Comparison of ENCODE assay signal across 2 cellular contexts in genomic region chr1:230704830-230705229, GRCh38.
A peak's percentile ranks its signal among the peaks of the same experiment; 100 is the strongest.
TF ChIP-seq lines count a peak whose summit lies in the region.

No MANE protein-coding gene starts in this region.

TF ChIP-seq in K562, 482 proteins besides CTCF, POLR2A, EP300 and RAD21:
- TF ChIP-seq PTRF (tag; IDR thresholded peaks at IDR 0.05) (no peak), ZNF146 (CRISPR knock-in tag; IDR thresholded peaks at IDR 0.05; ENCODE audit: unreplicated experiment) (peak; percentile 66)
TF ChIP-seq in K562: peak in this region for 1.

TF ChIP-seq in liver, 16 proteins besides CTCF, POLR2A, EP300 and RAD21:
- TF ChIP-seq SP1 (IDR thresholded peaks at IDR 0.05) = peak; percentile 18
- no peak for TF ChIP-seq YY1 (IDR thresholded peaks at IDR 0.05)
- TF ChIP-seq FOXA1 (IDR thresholded peaks at IDR 0.05) = no peak
- no peak for TF ChIP-seq GABPA (IDR thresholded peaks at IDR 0.05 in 1 of 2, conservative IDR thresholded peaks at IDR 0.05 in 1 of 2)
- TF ChIP-seq TAF1 (conservative IDR thresholded peaks at IDR 0.05) = no peak
- peak in 1 of 2 donors; percentile 14 for TF ChIP-seq EGR1 (IDR thresholded peaks at IDR 0.05; ENCODE audit: low read depth in 2 of 2)
- TF ChIP-seq, protein P1, sequence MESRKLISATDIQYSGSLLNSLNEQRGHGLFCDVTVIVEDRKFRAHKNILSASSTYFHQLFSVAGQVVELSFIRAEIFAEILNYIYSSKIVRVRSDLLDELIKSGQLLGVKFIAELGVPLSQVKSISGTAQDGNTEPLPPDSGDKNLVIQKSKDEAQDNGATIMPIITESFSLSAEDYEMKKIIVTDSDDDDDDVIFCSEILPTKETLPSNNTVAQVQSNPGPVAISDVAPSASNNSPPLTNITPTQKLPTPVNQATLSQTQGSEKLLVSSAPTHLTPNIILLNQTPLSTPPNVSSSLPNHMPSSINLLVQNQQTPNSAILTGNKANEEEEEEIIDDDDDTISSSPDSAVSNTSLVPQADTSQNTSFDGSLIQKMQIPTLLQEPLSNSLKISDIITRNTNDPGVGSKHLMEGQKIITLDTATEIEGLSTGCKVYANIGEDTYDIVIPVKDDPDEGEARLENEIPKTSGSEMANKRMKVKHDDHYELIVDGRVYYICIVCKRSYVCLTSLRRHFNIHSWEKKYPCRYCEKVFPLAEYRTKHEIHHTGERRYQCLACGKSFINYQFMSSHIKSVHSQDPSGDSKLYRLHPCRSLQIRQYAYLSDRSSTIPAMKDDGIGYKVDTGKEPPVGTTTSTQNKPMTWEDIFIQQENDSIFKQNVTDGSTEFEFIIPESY (IDR thresholded peaks at IDR 0.05) = no peak
- TF ChIP-seq HNF4A (conservative IDR thresholded peaks at IDR 0.05) = no peak
- TF ChIP-seq FOXA2 (IDR thresholded peaks at IDR 0.05) = no peak
- no peak for TF ChIP-seq RXRA (IDR thresholded peaks at IDR 0.05)
- TF ChIP-seq, protein P2, sequence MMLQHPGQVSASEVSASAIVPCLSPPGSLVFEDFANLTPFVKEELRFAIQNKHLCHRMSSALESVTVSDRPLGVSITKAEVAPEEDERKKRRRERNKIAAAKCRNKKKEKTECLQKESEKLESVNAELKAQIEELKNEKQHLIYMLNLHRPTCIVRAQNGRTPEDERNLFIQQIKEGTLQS (IDR thresholded peaks at IDR 0.05) = peak; percentile 13
- TF ChIP-seq HNF4G (IDR thresholded peaks at IDR 0.05) = no peak
